ENCODE assay signal across 8 cellular contexts in the genomic region with DNA sequence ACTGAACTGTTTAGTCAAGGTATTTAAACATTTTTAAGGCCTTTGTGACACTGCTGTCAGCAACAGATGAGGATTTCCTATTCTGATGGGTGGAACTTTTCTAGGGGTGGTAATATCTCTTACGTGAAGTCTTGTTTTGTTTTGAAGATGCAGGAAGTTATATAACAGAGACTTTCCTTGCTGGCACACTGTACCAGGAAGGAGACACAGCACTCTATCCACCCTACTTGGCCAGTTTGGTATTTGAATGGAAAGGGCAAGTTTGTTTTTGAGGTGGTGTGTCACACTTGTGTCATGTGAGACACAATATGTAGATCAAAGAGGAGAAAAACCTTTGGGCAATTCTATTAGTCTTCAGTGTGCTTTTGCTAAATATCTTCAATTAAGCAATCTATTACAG. TPM values are rescaled to one million over a fixed set of nuclear protein-coding genes. Genes with fewer than 3 reads are reported as not detected.
DNase-seq lines count a peak whose midpoint lies in the region; ATAC-seq and TF ChIP-seq lines count a peak whose summit lies in the region.

No MANE protein-coding gene starts in this region.

- H3K27me3 ChIP-seq in PC-9 (ENCODE audit: insufficient read depth, low read depth) = no peaks in the 10 kb centered on the region
- no peaks in the 10 kb centered on the region for H3K27me3 ChIP-seq in body of pancreas

- no peaks in the 10 kb centered on the region for H3K9me2 ChIP-seq in PC-9 (ENCODE audit: insufficient read depth)

- H3K27ac ChIP-seq in PC-9 = peak overlapping the region; percentile 20; the same call in 1 of the 2 replicates
- no peak overlapping the region for H3K27ac ChIP-seq in body of pancreas

- no peaks in the 10 kb centered on the region for H3K79me2 ChIP-seq in PC-9 (ENCODE audit: low read depth)

- peak overlapping the region; percentile 70; the same call in 1 of the 2 replicates for H2AFZ ChIP-seq in PC-9

- ATAC-seq in body of pancreas = no peak

- 64 to 70% methylated on average over 1 of the region's 1 CpG for WGBS in body of pancreas, 2 donors

- POLR2A ChIA-PET in PC-9 (lab: Charles Lee; ENCODE audit: unreplicated experiment) = no interaction called here

- H3F3A ChIP-seq in PC-9 (ENCODE audit: insufficient read depth, low read depth) = no peaks in the 10 kb centered on the region

- H3K4me1 ChIP-seq in PC-9 (replicated peaks; ENCODE audit: insufficient read depth) (peaks cover 10% of the 10 kb centered on the region), body of pancreas (no peaks in the 10 kb centered on the region)

- no peak overlapping the region for H3K4me3 ChIP-seq in PC-9
- no peak overlapping the region for H3K4me3 ChIP-seq in fibroblast of the aortic adventitia (ENCODE audit: low read depth, low read length)
- no peak overlapping the region for H3K4me3 ChIP-seq in body of pancreas

- no peaks in the 10 kb centered on the region for H3K36me3 ChIP-seq in PC-9 (ENCODE audit: low read depth)
- H3K36me3 ChIP-seq in body of pancreas (replicated peaks in 1 of 2; ENCODE audit: insufficient read depth in 1 of 2, low read depth in 2 of 2) = no peaks in the 10 kb centered on the region

- DNase-seq in stimulated activated CD4-positive, alpha-beta T cell treated with anti-CD3 and anti-CD28 coated beads, Interleukin-15, amount 100 ng/mL, for 24 hours = peak; percentile 22
- no peak for DNase-seq in stimulated activated CD4-positive, alpha-beta T cell treated with anti-CD3 and anti-CD28 coated beads, Interleukin-12 subunit alpha, Interleukin-12 subunit beta, amount 100 ng/mL, for 4 hours
- peak; percentile 3 to 72 for DNase-seq in PC-9
- DNase-seq in fibroblast of the aortic adventitia (ENCODE audit: low read depth) = peak; percentile 38
- no peak for DNase-seq in inferior parietal cortex (ENCODE audit: extremely low spot score)
- DNase-seq in SIG-M5 treated with dmso at 0.1 percent for 504 hours (lab: John Stamatoyannopoulos, UW; ENCODE audit: unreplicated experiment) = no peak
- no peak for DNase-seq in body of pancreas
- no peak for DNase-seq in Ammon's horn (ENCODE audit: low spot score)

- H3K4me2 ChIP-seq in PC-9 = peak overlapping the region; percentile 40; the same call in 1 of the 2 replicates

- no peaks in the 10 kb centered on the region for H3K9me3 ChIP-seq in PC-9 (ENCODE audit: insufficient read depth, low read depth)
- H3K9me3 ChIP-seq in body of pancreas = no peaks in the 10 kb centered on the region

- TF ChIP-seq POLR2A in body of pancreas (IDR thresholded peaks at IDR 0.05) = no peak

- intact Hi-C loops in PC-9 (cut with micrococcal nuclease; ENCODE audit: unreplicated experiment) (no loop called here), body of pancreas (cut with DNase I) (no loop called here)

- TF ChIP-seq CTCF in PC-9 (conservative IDR thresholded peaks at IDR 0.05) = no peak
- TF ChIP-seq CTCF in fibroblast of the aortic adventitia (IDR thresholded peaks at IDR 0.05; ENCODE audit: insufficient read depth, low read length) = no peak
- no peak for TF ChIP-seq CTCF in body of pancreas (IDR thresholded peaks at IDR 0.05)

- H4K20me1 ChIP-seq in PC-9 (ENCODE audit: insufficient read depth) = no peaks in the 10 kb centered on the region

- no TSS peak for BruUV-seq in PC-9 (replicated peaks; lab: Mats Ljungman, UMichigan)

- CTCF ChIA-PET in PC-9 (lab: Charles Lee) = no interaction called here

RNA-seq across cellular contexts. Expression of gene SRP54, which starts 51.6 kb away (rescaled TPM):
- 34.0 and 44.5 TPM in 2 replicates for total RNA-seq in PC-9 (2021)
- 37.0 and 78.4 TPM in 2 replicates for total RNA-seq in fibroblast of the aortic adventitia (ENCODE audit: low replicate concordance)
- total RNA-seq in body of pancreas = 10 to 100 TPM; 38.2 to 61.5 TPM

RNA-seq across cellular contexts. Expression of gene BAZ1A, which starts 56.0 kb away (rescaled TPM):
- total RNA-seq in PC-9 (2021) (14.3 and 17.3 TPM in 2 replicates), fibroblast of the aortic adventitia (ENCODE audit: low replicate concordance) (21.7 and 32.4 TPM in 2 replicates), body of pancreas (10 to 100 TPM; 10.5 to 18.2 TPM)

Comparison
In these comparisons a context has a peak if more than half of its experiments do, and no peak if none do; other contexts are left out.
1. DNase-seq: peak in stimulated activated CD4-positive, alpha-beta T cell treated with anti-CD3 and anti-CD28 coated beads, Interleukin-15, amount 100 ng/mL, for 24 hours (single experiment), PC-9 (2 of 2) and fibroblast of the aortic adventitia (single experiment); none in stimulated activated CD4-positive, alpha-beta T cell treated with anti-CD3 and anti-CD28 coated beads, Interleukin-12 subunit alpha, Interleukin-12 subunit beta, amount 100 ng/mL, for 4 hours (single experiment), inferior parietal cortex (single experiment), SIG-M5 treated with dmso at 0.1 percent for 504 hours (single experiment), body of pancreas (0 of 4) and Ammon's horn (single experiment).